Comparison of ENCODE assay signal across 1 cellular context in the genomic region with DNA sequence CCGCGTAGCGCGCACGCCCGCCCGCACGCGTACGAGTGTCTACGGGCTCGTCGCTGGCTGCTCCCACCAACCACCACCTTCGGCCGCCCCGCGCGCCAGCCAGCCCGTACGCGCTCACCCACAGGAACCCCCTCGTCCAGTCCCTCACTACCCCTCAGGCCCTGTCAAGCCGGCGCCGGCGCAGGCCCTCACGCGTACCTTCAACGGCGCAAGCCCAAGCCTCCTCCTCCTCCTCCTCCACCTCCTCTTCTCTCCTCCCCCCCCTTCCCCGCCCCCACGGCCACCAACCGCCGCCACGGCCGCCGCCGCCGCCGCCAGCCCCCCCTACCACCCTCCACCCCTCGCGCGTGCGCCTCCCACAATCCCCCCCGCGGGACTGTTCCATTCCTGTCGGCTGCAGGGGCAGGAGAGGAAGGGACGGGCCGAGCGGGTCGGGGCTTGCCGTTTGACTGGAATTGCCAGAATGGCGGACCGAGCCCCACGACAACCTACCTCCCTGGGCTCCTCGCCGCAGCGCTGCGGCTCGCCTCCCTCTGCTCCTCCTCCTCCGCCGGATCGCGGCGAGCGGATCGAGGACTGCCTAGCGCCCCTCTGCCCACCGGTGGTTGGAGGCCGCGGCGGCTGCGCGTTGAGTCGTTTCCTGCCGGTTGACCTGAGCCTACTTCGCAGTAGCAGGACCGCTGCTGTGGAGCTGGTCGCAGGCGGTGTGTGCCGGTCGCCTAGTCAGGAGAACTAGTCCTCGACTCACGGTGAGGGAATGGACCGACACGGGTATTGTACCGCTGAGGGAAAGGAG.
TF ChIP-seq lines count a peak whose summit lies in the region.

ASH1L (minus strand) TSS at position 223 of the 796 bp plus-strand sequence. CDS start 41,284 bp downstream, outside the sequence.

TF ChIP-seq in K562, 482 proteins besides CTCF, POLR2A, EP300 and RAD21 (continued from another document and continues in another):
- TF ChIP-seq RBBP5 (IDR thresholded peaks at IDR 0.05; ENCODE audit: borderline replicate concordance, insufficient read depth, low read length, poor library complexity, severe bottlenecking) = peak; percentile 71
- peak; percentile 44; the same call in 1 of the 2 replicates for TF ChIP-seq ZBTB7A (IDR thresholded peaks at IDR 0.05; ENCODE audit: borderline replicate concordance, control insufficient read depth, low read depth, low read length)
- TF ChIP-seq, protein P1, sequence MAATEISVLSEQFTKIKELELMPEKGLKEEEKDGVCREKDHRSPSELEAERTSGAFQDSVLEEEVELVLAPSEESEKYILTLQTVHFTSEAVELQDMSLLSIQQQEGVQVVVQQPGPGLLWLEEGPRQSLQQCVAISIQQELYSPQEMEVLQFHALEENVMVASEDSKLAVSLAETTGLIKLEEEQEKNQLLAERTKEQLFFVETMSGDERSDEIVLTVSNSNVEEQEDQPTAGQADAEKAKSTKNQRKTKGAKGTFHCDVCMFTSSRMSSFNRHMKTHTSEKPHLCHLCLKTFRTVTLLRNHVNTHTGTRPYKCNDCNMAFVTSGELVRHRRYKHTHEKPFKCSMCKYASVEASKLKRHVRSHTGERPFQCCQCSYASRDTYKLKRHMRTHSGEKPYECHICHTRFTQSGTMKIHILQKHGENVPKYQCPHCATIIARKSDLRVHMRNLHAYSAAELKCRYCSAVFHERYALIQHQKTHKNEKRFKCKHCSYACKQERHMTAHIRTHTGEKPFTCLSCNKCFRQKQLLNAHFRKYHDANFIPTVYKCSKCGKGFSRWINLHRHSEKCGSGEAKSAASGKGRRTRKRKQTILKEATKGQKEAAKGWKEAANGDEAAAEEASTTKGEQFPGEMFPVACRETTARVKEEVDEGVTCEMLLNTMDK (IDR thresholded peaks at IDR 0.05; ENCODE audit: borderline replicate concordance, insufficient read depth, low read depth, low read length, poor library complexity, severe bottlenecking) = peak; percentile 17
- TF ChIP-seq NUFIP1 (IDR thresholded peaks at IDR 0.05; ENCODE audit: partially characterized antibody) = peak; percentile 91
- no peak for TF ChIP-seq HMG20B (CRISPR knock-in tag; IDR thresholded peaks at IDR 0.05)
- TF ChIP-seq, protein P2, sequence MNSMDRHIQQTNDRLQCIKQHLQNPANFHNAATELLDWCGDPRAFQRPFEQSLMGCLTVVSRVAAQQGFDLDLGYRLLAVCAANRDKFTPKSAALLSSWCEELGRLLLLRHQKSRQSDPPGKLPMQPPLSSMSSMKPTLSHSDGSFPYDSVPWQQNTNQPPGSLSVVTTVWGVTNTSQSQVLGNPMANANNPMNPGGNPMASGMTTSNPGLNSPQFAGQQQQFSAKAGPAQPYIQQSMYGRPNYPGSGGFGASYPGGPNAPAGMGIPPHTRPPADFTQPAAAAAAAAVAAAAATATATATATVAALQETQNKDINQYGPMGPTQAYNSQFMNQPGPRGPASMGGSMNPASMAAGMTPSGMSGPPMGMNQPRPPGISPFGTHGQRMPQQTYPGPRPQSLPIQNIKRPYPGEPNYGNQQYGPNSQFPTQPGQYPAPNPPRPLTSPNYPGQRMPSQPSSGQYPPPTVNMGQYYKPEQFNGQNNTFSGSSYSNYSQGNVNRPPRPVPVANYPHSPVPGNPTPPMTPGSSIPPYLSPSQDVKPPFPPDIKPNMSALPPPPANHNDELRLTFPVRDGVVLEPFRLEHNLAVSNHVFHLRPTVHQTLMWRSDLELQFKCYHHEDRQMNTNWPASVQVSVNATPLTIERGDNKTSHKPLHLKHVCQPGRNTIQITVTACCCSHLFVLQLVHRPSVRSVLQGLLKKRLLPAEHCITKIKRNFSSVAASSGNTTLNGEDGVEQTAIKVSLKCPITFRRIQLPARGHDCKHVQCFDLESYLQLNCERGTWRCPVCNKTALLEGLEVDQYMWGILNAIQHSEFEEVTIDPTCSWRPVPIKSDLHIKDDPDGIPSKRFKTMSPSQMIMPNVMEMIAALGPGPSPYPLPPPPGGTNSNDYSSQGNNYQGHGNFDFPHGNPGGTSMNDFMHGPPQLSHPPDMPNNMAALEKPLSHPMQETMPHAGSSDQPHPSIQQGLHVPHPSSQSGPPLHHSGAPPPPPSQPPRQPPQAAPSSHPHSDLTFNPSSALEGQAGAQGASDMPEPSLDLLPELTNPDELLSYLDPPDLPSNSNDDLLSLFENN (IDR thresholded peaks at IDR 0.05; ENCODE audit: low read depth in 2 of 2, low read length in 2 of 2) = peak in 1 of 2 experiments; percentile 80; a peak in 2 of 4 replicates
- TF ChIP-seq TEAD1 (CRISPR knock-in tag; IDR thresholded peaks at IDR 0.05) = peak in 1 of 2 experiments; percentile 68; a peak in 2 of 4 replicates
- no peak for TF ChIP-seq GATA2 (CRISPR knock-in tag; IDR thresholded peaks at IDR 0.05)
- TF ChIP-seq HIVEP1 (CRISPR knock-in tag; IDR thresholded peaks at IDR 0.05) = 0 out of 2 replicates have a peak, but pooled peaks have one; percentile 62
- TF ChIP-seq PHF8 (IDR thresholded peaks at IDR 0.05; ENCODE audit: borderline replicate concordance, low read length) = peak; percentile 57; the same call in 1 of the 2 replicates
- peak; percentile 23 to 25; a peak in 2 of 4 replicates for TF ChIP-seq SIX5 (IDR thresholded peaks at IDR 0.05; ENCODE audit: borderline replicate concordance in 1 of 2, insufficient read depth in 1 of 2, low read depth in 1 of 2, low read length in 2 of 2)
- peak; percentile 79; the same call in 1 of the 2 replicates for TF ChIP-seq NR4A1 (CRISPR knock-in tag; IDR thresholded peaks at IDR 0.05)
- no peak for TF ChIP-seq NR4A1 (tag; IDR thresholded peaks at IDR 0.05)
- no peak for TF ChIP-seq ADNP (tag; IDR thresholded peaks at IDR 0.05)
- no peak for TF ChIP-seq ZNF766 (CRISPR knock-in tag; conservative IDR thresholded peaks at IDR 0.05)
- no peak for TF ChIP-seq RBM15 (IDR thresholded peaks at IDR 0.05; ENCODE audit: insufficient read depth, low read length)
- TF ChIP-seq NEUROD1 (IDR thresholded peaks at IDR 0.05; ENCODE audit: borderline replicate concordance, low read depth, low read length, partially characterized antibody) = peak; percentile 68
- TF ChIP-seq TAF7 (tag; IDR thresholded peaks at IDR 0.05) = peak; percentile 95
- no peak for TF ChIP-seq POU5F1 (IDR thresholded peaks at IDR 0.05; ENCODE audit: borderline replicate concordance, low read depth, low read length, partially characterized antibody)
- TF ChIP-seq TFAP4 (CRISPR knock-in tag; IDR thresholded peaks at IDR 0.05; ENCODE audit: borderline replicate concordance) = peak; percentile 72
- peak; percentile 95 to 97 for TF ChIP-seq NRF1 (conservative IDR thresholded peaks at IDR 0.05 in 1 of 2, IDR thresholded peaks at IDR 0.05 in 1 of 2)
- peak; percentile 78 for TF ChIP-seq NFIC (IDR thresholded peaks at IDR 0.05)
- TF ChIP-seq MAZ (CRISPR knock-in tag; conservative IDR thresholded peaks at IDR 0.05 in 1 of 2, IDR thresholded peaks at IDR 0.05 in 1 of 2) = peak; percentile 78 to 97
- TF ChIP-seq SIN3B (IDR thresholded peaks at IDR 0.05; ENCODE audit: low read depth) = peak; percentile 69; the same call in 1 of the 2 replicates
- no peak; the same call in 1 of the 2 replicates for TF ChIP-seq ZNF395 (CRISPR knock-in tag; IDR thresholded peaks at IDR 0.05)
- TF ChIP-seq ZNF384 (IDR thresholded peaks at IDR 0.05; ENCODE audit: low read depth, low read length) = peak; percentile 5; the same call in 1 of the 2 replicates
- 0 out of 2 replicates have a peak, but pooled peaks have one; percentile 53 for TF ChIP-seq ATF6 (CRISPR knock-in tag; IDR thresholded peaks at IDR 0.05)
- peak; percentile 82 for TF ChIP-seq FIP1L1 (IDR thresholded peaks at IDR 0.05; ENCODE audit: low read depth, low read length, poor library complexity, severe bottlenecking)
- TF ChIP-seq PML (IDR thresholded peaks at IDR 0.05; ENCODE audit: low read length) = peak; percentile 79
- peak; percentile 46; the same call in 1 of the 2 replicates for TF ChIP-seq ZNF274 (IDR thresholded peaks at IDR 0.05; ENCODE audit: borderline replicate concordance, low read depth, low read length)
- no peak for TF ChIP-seq NCOA4 (IDR thresholded peaks at IDR 0.05; ENCODE audit: partially characterized antibody)
- no peak for TF ChIP-seq SRSF3 (IDR thresholded peaks at IDR 0.05; ENCODE audit: insufficient read depth, low read length)
- TF ChIP-seq, protein P3, sequence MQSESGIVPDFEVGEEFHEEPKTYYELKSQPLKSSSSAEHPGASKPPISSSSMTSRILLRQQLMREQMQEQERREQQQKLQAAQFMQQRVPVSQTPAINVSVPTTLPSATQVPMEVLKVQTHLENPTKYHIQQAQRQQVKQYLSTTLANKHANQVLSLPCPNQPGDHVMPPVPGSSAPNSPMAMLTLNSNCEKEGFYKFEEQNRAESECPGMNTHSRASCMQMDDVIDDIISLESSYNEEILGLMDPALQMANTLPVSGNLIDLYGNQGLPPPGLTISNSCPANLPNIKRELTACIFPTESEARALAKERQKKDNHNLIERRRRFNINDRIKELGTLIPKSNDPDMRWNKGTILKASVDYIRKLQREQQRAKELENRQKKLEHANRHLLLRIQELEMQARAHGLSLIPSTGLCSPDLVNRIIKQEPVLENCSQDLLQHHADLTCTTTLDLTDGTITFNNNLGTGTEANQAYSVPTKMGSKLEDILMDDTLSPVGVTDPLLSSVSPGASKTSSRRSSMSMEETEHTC (IDR thresholded peaks at IDR 0.05) = peak; percentile 42
- TF ChIP-seq SOX6 (IDR thresholded peaks at IDR 0.05) = peak; percentile 65; the same call in 1 of the 2 replicates
- no peak for TF ChIP-seq FOXJ3 (CRISPR knock-in tag; IDR thresholded peaks at IDR 0.05)
- no peak for TF ChIP-seq DDX20 (tag; IDR thresholded peaks at IDR 0.05; ENCODE audit: low read depth)
- TF ChIP-seq, protein P4, sequence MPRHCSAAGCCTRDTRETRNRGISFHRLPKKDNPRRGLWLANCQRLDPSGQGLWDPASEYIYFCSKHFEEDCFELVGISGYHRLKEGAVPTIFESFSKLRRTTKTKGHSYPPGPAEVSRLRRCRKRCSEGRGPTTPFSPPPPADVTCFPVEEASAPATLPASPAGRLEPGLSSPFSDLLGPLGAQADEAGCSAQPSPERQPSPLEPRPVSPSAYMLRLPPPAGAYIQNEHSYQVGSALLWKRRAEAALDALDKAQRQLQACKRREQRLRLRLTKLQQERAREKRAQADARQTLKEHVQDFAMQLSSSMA (CRISPR knock-in tag; IDR thresholded peaks at IDR 0.05) = no peak
- peak; percentile 70; the same call in 1 of the 2 replicates for TF ChIP-seq KLF13 (tag; IDR thresholded peaks at IDR 0.05; ENCODE audit: borderline replicate concordance, low read depth)
- peak; percentile 93 for TF ChIP-seq EP400 (IDR thresholded peaks at IDR 0.05)
- TF ChIP-seq ZBTB9 (CRISPR knock-in tag; IDR thresholded peaks at IDR 0.05) = peak; percentile 82
- TF ChIP-seq MIER1 (IDR thresholded peaks at IDR 0.05; ENCODE audit: low read depth) = 0 out of 2 replicates have a peak, but pooled peaks have one; percentile 10
- TF ChIP-seq GATAD2A (IDR thresholded peaks at IDR 0.05) = no peak
- no peak; the same call in 1 of the 2 replicates for TF ChIP-seq ZNF174 (CRISPR knock-in tag; IDR thresholded peaks at IDR 0.05)
- no peak for TF ChIP-seq ZNF41 (CRISPR knock-in tag; conservative IDR thresholded peaks at IDR 0.05)
- peak; percentile 67 for TF ChIP-seq ARID1B (IDR thresholded peaks at IDR 0.05)
- TF ChIP-seq, protein P5, sequence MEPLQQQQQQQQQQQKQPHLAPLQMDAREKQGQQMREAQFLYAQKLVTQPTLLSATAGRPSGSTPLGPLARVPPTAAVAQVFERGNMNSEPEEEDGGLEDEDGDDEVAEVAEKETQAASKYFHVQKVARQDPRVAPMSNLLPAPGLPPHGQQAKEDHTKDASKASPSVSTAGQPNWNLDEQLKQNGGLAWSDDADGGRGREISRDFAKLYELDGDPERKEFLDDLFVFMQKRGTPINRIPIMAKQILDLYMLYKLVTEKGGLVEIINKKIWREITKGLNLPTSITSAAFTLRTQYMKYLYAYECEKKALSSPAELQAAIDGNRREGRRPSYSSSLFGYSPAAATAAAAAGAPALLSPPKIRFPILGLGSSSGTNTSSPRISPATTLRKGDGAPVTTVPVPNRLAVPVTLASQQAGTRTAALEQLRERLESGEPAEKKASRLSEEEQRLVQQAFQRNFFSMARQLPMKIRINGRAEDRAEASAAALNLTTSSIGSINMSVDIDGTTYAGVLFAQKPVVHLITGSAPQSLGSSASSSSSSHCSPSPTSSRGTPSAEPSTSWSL (CRISPR knock-in tag; IDR thresholded peaks at IDR 0.05; ENCODE audit: borderline replicate concordance) = peak; percentile 89; the same call in 1 of the 2 replicates
- TF ChIP-seq ZNF444 (CRISPR knock-in tag; IDR thresholded peaks at IDR 0.05) = no peak
